Comparison of ENCODE assay signal across 37 cellular contexts in the genomic region with DNA sequence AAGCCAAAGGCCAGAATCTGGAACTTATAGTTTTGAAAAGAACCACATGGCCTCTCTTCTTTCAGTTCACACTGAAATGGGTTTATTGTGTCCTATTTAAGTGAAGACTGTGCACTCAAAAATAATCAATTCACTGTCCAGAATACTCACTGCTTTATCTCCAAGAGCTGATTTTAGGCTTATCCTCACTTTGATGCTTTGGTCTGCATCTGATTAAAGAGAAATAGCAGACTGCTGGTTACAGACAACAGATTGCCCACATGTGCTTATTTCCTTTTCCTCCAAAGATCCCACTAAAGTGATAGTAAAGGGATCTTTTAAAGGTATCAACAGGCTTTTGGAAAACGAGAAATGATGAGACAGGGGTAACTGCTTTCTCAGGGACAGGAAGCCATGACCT. TPM values are rescaled to one million over a fixed set of nuclear protein-coding genes. Genes with fewer than 3 reads are reported as not detected.
"Had no signal": no experiment of that assay in that cellular context is flagged by ENCODE, and none has a peak within 500 bp of the region (broad histone marks: within the 10 kb centered on the region; RNA-seq: fewer than 3 reads in every experiment).

No MANE protein-coding gene starts in this region.

- H3K4me2 ChIP-seq: KMS-11, PC-9 had no signal

- H3K36me3 ChIP-seq: WERI-Rb-1 had no signal

- H3K4me3 ChIP-seq: PC-9, SK-N-MC had no signal

- ATAC-seq: activated CD8-positive, alpha-beta memory T cell treated with anti-CD3 and anti-CD28 coated beads, Interleukin-2, amount 10 ng/mL, durations not matched to agents 7 days and 5 days; activated T-helper 17 cell treated with anti-CD3 and anti-CD28 coated beads, Interleukin-2, amount 50 U/mL, for 72 hours had no signal

- H2AFZ ChIP-seq: PC-9 had no signal

- DNase-seq: activated CD4-positive, alpha-beta memory T cell treated with anti-CD3 and anti-CD28 coated beads, Interleukin-2, amount 10 ng/mL, durations not matched to agents 7 days and 5 days; activated CD4-positive, alpha-beta T cell treated with anti-CD3 and anti-CD28 coated beads for 1 hour; activated CD4-positive, alpha-beta T cell treated with anti-CD3 and anti-CD28 coated beads for 48 hours; activated CD4-positive, CD25-positive, alpha-beta regulatory T cell; activated CD8-positive, alpha-beta memory T cell treated with anti-CD3 and anti-CD28 coated beads for 24 hours; activated CD8-positive, alpha-beta memory T cell treated with anti-CD3 and anti-CD28 coated beads, Interleukin-2, amount 10 ng/mL, durations not matched to agents 7 days and 5 days; activated CD8-positive, alpha-beta memory T cell treated with anti-CD3 and anti-CD28 coated beads, Interleukin-2, amount 50 U/mL, for 48 hours; activated effector memory CD4-positive, alpha-beta T cell treated with anti-CD3 and anti-CD28 coated beads, Interleukin-2, amount 50 U/mL, for 16 hours; activated naive CD4-positive, alpha-beta T cell; activated naive CD4-positive, alpha-beta T cell treated with anti-CD3 and anti-CD28 coated beads, Interleukin-2, amount 50 U/mL, for 16 hours; activated naive CD8-positive, alpha-beta T cell treated with anti-CD3 and anti-CD28 coated beads for 36 hours; activated T-cell treated with anti-CD3 and anti-CD28 coated beads, Interleukin-2, amount 50 U/mL, for 48 hours; amniotic stem cell; aorta; NCI-H1092 treated with DMSO at 0.1 percent for 48 hours; NCI-H1417; NCI-H146; NCI-H187; NCI-H2029 treated with DMSO at 0.1 percent for 48 hours; NCI-H2107; NCI-H2171; NCI-H2227 treated with DMSO at 0.1 percent for 48 hours; NCI-H446; NCI-H510A treated with DMSO at 0.1 percent for 48 hours; NCI-H526 treated with DMSO at 0.1 percent for 48 hours; NK-92 treated with Interleukin-12 subunit alpha and Interleukin-12 subunit beta, amount 100 ng/mL, for 24 hours; PC-9; Right ventricle myocardium superior; SW 1271; T-helper 1 cell; T1000; WERI-Rb-1 had no signal

- H3K9ac ChIP-seq: KMS-11 had no signal

- H3K27ac ChIP-seq: KMS-11, PC-9, SK-N-MC, WERI-Rb-1 had no signal

RNA-seq across cellular contexts. Expression of a gene that starts 30.6 kb away (rescaled TPM):
- total RNA-seq: activated CD4-positive, alpha-beta memory T cell treated with anti-CD3 and anti-CD28 coated beads, Interleukin-2, amount 10 ng/mL, durations not matched to agents 7 days and 5 days; activated CD8-positive, alpha-beta memory T cell treated with anti-CD3 and anti-CD28 coated beads, Interleukin-2, amount 10 ng/mL, durations not matched to agents 7 days and 5 days; OCI-LY7; T-helper 2 cell treated with Interferon-gamma antibody and Interleukin-4, amounts not matched to agents 100 ng/mL and 5 ng/mL, for 36 hours had no signal
